In the genomic region with DNA sequence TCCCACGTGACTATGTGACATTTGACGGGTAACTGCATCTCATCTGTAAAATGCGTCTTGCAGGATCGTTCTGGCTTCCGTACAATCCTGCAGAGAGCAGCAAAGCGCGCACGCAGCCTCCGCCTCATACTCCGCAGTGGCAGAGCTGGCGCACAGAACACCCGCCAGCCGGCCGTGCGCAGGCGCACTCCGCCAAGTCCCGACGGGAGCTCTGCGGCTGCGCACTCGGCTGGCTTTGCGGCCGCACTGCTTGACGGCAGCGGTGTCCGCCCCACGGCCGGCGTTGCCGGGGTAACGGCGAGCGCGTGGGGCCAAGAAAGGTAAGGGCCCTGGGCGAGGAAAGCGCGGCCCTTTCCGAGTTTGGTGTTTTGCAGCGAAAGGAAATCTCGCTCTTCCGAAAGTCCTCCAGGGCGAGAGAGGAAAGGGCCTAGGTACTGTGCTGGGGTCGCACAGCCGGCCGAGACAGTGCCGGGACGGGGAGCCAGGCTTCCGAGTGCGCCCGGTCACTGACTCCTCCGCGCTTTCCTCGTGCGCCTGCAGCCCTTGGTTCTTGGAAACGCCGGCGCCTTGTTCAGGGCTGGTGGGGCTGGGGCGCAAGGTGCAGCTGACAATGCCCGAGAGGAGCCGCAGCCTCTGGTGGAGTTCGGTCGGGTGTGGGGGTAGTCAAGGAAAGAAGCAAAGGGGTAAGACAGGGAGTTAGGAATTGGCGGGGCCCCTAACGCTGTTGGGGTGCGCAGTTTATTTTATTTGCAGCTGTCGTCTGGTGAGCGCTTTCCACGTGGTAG, we compare ENCODE assay signal across 1 cellular context.
TF ChIP-seq lines count a peak whose summit lies in the region.

A gene (plus strand): TSS at position 283 of the 785 bp plus-strand sequence. CDS start 5,321 bp downstream, outside the sequence.

TF ChIP-seq in HepG2, 621 proteins besides CTCF, POLR2A, EP300 and RAD21 (continued from another document and continues in another):
- TF ChIP-seq, protein P1, sequence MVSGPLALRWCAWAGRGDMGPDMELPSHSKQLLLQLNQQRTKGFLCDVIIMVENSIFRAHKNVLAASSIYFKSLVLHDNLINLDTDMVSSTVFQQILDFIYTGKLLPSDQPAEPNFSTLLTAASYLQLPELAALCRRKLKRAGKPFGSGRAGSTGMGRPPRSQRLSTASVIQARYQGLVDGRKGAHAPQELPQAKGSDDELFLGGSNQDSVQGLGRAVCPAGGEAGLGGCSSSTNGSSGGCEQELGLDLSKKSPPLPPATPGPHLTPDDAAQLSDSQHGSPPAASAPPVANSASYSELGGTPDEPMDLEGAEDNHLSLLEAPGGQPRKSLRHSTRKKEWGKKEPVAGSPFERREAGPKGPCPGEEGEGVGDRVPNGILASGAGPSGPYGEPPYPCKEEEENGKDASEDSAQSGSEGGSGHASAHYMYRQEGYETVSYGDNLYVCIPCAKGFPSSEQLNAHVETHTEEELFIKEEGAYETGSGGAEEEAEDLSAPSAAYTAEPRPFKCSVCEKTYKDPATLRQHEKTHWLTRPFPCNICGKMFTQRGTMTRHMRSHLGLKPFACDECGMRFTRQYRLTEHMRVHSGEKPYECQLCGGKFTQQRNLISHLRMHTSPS (CRISPR knock-in tag; IDR thresholded peaks at IDR 0.05; ENCODE audit: low read depth) = no peak
- peak; percentile 67; the same call in 1 of the 2 replicates for TF ChIP-seq POGZ (CRISPR knock-in tag; IDR thresholded peaks at IDR 0.05)
- TF ChIP-seq SIX4 (CRISPR knock-in tag; IDR thresholded peaks at IDR 0.05) = no peak; the same call in 1 of the 2 replicates
- TF ChIP-seq MTF1 (CRISPR knock-in tag; IDR thresholded peaks at IDR 0.05) = no peak
- TF ChIP-seq RBM22 (optimal IDR thresholded peaks at IDR 0.05; ENCODE audit: low read length) = no peak
- TF ChIP-seq, protein P2, sequence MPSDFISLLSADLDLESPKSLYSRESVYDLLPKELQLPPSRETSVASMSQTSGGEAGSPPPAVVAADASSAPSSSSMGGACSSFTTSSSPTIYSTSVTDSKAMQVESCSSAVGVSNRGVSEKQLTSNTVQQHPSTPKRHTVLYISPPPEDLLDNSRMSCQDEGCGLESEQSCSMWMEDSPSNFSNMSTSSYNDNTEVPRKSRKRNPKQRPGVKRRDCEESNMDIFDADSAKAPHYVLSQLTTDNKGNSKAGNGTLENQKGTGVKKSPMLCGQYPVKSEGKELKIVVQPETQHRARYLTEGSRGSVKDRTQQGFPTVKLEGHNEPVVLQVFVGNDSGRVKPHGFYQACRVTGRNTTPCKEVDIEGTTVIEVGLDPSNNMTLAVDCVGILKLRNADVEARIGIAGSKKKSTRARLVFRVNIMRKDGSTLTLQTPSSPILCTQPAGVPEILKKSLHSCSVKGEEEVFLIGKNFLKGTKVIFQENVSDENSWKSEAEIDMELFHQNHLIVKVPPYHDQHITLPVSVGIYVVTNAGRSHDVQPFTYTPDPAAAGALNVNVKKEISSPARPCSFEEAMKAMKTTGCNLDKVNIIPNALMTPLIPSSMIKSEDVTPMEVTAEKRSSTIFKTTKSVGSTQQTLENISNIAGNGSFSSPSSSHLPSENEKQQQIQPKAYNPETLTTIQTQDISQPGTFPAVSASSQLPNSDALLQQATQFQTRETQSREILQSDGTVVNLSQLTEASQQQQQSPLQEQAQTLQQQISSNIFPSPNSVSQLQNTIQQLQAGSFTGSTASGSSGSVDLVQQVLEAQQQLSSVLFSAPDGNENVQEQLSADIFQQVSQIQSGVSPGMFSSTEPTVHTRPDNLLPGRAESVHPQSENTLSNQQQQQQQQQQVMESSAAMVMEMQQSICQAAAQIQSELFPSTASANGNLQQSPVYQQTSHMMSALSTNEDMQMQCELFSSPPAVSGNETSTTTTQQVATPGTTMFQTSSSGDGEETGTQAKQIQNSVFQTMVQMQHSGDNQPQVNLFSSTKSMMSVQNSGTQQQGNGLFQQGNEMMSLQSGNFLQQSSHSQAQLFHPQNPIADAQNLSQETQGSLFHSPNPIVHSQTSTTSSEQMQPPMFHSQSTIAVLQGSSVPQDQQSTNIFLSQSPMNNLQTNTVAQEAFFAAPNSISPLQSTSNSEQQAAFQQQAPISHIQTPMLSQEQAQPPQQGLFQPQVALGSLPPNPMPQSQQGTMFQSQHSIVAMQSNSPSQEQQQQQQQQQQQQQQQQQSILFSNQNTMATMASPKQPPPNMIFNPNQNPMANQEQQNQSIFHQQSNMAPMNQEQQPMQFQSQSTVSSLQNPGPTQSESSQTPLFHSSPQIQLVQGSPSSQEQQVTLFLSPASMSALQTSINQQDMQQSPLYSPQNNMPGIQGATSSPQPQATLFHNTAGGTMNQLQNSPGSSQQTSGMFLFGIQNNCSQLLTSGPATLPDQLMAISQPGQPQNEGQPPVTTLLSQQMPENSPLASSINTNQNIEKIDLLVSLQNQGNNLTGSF (CRISPR knock-in tag; IDR thresholded peaks at IDR 0.05) = no peak
- no peak for TF ChIP-seq ATRX (CRISPR knock-in tag; IDR thresholded peaks at IDR 0.05; ENCODE audit: borderline replicate concordance)
- TF ChIP-seq BRD4 (CRISPR knock-in tag; IDR thresholded peaks at IDR 0.05) = no peak; the same call in 1 of the 2 replicates
- peak; percentile 93 for TF ChIP-seq SPEN (CRISPR knock-in tag; IDR thresholded peaks at IDR 0.05; ENCODE audit: low read depth)
- TF ChIP-seq ELF1 (CRISPR knock-in tag; IDR thresholded peaks at IDR 0.05) = 0 out of 2 replicates have a peak, but pooled peaks have one; percentile 31
- TF ChIP-seq PHF5A (CRISPR knock-in tag; IDR thresholded peaks at IDR 0.05; ENCODE audit: low read depth, unreplicated experiment) = peak; percentile 76
- TF ChIP-seq, protein P3, sequence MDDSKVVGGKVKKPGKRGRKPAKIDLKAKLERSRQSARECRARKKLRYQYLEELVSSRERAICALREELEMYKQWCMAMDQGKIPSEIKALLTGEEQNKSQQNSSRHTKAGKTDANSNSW (CRISPR knock-in tag; IDR thresholded peaks at IDR 0.05; ENCODE audit: borderline replicate concordance) = no peak
- no peak; the same call in 1 of the 2 replicates for TF ChIP-seq FOXJ3 (CRISPR knock-in tag; IDR thresholded peaks at IDR 0.05; ENCODE audit: borderline replicate concordance)
- TF ChIP-seq ZNF264 (CRISPR knock-in tag; IDR thresholded peaks at IDR 0.05) = no peak
- TF ChIP-seq ZNF253 (CRISPR knock-in tag; IDR thresholded peaks at IDR 0.05; ENCODE audit: borderline replicate concordance) = 0 out of 2 replicates have a peak, but pooled peaks have one; percentile 69
- TF ChIP-seq RNF2 (conservative IDR thresholded peaks at IDR 0.05; ENCODE audit: low read depth) = peak; percentile 37; the same call in 1 of the 2 replicates
- no peak for TF ChIP-seq MAZ (IDR thresholded peaks at IDR 0.05; ENCODE audit: borderline replicate concordance, low read depth, low read length)
- peak; percentile 82 for TF ChIP-seq MAZ (CRISPR knock-in tag; IDR thresholded peaks at IDR 0.05; ENCODE audit: low read depth)
- TF ChIP-seq FOSL1 (CRISPR knock-in tag; IDR thresholded peaks at IDR 0.05; ENCODE audit: borderline replicate concordance) = no peak
- no peak; the same call in 1 of the 2 replicates for TF ChIP-seq ZNF510 (CRISPR knock-in tag; IDR thresholded peaks at IDR 0.05; ENCODE audit: low read depth)
- TF ChIP-seq MED1 (CRISPR knock-in tag; IDR thresholded peaks at IDR 0.05) = 0 out of 2 replicates have a peak, but pooled peaks have one; percentile 11
- 0 out of 2 replicates have a peak, but pooled peaks have one; percentile 58 for TF ChIP-seq HOXA9 (CRISPR knock-in tag; IDR thresholded peaks at IDR 0.05; ENCODE audit: borderline replicate concordance)
- TF ChIP-seq, protein P4, sequence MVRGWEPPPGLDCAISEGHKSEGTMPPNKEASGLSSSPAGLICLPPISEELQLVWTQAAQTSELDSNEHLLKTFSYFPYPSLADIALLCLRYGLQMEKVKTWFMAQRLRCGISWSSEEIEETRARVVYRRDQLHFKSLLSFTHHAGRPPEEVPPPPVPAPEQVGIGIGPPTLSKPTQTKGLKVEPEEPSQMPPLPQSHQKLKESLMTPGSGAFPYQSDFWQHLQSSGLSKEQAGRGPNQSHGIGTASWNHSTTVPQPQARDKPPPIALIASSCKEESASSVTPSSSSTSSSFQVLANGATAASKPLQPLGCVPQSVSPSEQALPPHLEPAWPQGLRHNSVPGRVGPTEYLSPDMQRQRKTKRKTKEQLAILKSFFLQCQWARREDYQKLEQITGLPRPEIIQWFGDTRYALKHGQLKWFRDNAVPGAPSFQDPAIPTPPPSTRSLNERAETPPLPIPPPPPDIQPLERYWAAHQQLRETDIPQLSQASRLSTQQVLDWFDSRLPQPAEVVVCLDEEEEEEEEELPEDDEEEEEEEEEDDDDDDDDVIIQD (CRISPR knock-in tag; IDR thresholded peaks at IDR 0.05; ENCODE audit: low read depth) = no peak
- TF ChIP-seq, protein P5, sequence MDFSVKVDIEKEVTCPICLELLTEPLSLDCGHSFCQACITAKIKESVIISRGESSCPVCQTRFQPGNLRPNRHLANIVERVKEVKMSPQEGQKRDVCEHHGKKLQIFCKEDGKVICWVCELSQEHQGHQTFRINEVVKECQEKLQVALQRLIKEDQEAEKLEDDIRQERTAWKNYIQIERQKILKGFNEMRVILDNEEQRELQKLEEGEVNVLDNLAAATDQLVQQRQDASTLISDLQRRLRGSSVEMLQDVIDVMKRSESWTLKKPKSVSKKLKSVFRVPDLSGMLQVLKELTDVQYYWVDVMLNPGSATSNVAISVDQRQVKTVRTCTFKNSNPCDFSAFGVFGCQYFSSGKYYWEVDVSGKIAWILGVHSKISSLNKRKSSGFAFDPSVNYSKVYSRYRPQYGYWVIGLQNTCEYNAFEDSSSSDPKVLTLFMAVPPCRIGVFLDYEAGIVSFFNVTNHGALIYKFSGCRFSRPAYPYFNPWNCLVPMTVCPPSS (IDR thresholded peaks at IDR 0.05) = no peak
- no peak for TF ChIP-seq ZSCAN12 (CRISPR knock-in tag; IDR thresholded peaks at IDR 0.05)
- TF ChIP-seq SYNCRIP (IDR thresholded peaks at IDR 0.05; ENCODE audit: insufficient read depth, low read depth, low read length) = no peak
- TF ChIP-seq KLF9 (CRISPR knock-in tag; IDR thresholded peaks at IDR 0.05; ENCODE audit: low read depth) = no peak
- no peak for TF ChIP-seq TP53 (CRISPR knock-in tag; conservative IDR thresholded peaks at IDR 0.05)
- TF ChIP-seq ZNF577 (CRISPR knock-in tag; IDR thresholded peaks at IDR 0.05; ENCODE audit: borderline replicate concordance, low read depth) = no peak
- peak; percentile 48; the same call in 1 of the 2 replicates for TF ChIP-seq ZNF292 (CRISPR knock-in tag; IDR thresholded peaks at IDR 0.05; ENCODE audit: borderline replicate concordance, low read depth)
- TF ChIP-seq CBX5 (CRISPR knock-in tag; IDR thresholded peaks at IDR 0.05; ENCODE audit: borderline replicate concordance) = no peak
- TF ChIP-seq, protein P6, sequence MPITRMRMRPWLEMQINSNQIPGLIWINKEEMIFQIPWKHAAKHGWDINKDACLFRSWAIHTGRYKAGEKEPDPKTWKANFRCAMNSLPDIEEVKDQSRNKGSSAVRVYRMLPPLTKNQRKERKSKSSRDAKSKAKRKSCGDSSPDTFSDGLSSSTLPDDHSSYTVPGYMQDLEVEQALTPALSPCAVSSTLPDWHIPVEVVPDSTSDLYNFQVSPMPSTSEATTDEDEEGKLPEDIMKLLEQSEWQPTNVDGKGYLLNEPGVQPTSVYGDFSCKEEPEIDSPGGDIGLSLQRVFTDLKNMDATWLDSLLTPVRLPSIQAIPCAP (CRISPR knock-in tag; IDR thresholded peaks at IDR 0.05; ENCODE audit: low read depth) = no peak
- TF ChIP-seq, protein P7, sequence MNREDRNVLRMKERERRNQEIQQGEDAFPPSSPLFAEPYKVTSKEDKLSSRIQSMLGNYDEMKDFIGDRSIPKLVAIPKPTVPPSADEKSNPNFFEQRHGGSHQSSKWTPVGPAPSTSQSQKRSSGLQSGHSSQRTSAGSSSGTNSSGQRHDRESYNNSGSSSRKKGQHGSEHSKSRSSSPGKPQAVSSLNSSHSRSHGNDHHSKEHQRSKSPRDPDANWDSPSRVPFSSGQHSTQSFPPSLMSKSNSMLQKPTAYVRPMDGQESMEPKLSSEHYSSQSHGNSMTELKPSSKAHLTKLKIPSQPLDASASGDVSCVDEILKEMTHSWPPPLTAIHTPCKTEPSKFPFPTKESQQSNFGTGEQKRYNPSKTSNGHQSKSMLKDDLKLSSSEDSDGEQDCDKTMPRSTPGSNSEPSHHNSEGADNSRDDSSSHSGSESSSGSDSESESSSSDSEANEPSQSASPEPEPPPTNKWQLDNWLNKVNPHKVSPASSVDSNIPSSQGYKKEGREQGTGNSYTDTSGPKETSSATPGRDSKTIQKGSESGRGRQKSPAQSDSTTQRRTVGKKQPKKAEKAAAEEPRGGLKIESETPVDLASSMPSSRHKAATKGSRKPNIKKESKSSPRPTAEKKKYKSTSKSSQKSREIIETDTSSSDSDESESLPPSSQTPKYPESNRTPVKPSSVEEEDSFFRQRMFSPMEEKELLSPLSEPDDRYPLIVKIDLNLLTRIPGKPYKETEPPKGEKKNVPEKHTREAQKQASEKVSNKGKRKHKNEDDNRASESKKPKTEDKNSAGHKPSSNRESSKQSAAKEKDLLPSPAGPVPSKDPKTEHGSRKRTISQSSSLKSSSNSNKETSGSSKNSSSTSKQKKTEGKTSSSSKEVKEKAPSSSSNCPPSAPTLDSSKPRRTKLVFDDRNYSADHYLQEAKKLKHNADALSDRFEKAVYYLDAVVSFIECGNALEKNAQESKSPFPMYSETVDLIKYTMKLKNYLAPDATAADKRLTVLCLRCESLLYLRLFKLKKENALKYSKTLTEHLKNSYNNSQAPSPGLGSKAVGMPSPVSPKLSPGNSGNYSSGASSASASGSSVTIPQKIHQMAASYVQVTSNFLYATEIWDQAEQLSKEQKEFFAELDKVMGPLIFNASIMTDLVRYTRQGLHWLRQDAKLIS (CRISPR knock-in tag; IDR thresholded peaks at IDR 0.05) = no peak
- TF ChIP-seq ATAD3A (CRISPR knock-in tag; IDR thresholded peaks at IDR 0.05) = no peak
- TF ChIP-seq ZSCAN29 (CRISPR knock-in tag; conservative IDR thresholded peaks at IDR 0.05) = peak; percentile 67; the same call in 1 of the 2 replicates
- TF ChIP-seq RXRA (CRISPR knock-in tag; IDR thresholded peaks at IDR 0.05) = peak; percentile 79
- TF ChIP-seq SP4 (CRISPR knock-in tag; IDR thresholded peaks at IDR 0.05) = peak; percentile 68; the same call in 1 of the 2 replicates
- 0 out of 2 replicates have a peak, but pooled peaks have one; percentile 56 for TF ChIP-seq ZNF331 (CRISPR knock-in tag; IDR thresholded peaks at IDR 0.05)
- peak; percentile 90; the same call in 1 of the 2 replicates for TF ChIP-seq ZNF614 (CRISPR knock-in tag; IDR thresholded peaks at IDR 0.05; ENCODE audit: borderline replicate concordance)
- TF ChIP-seq, protein P8, sequence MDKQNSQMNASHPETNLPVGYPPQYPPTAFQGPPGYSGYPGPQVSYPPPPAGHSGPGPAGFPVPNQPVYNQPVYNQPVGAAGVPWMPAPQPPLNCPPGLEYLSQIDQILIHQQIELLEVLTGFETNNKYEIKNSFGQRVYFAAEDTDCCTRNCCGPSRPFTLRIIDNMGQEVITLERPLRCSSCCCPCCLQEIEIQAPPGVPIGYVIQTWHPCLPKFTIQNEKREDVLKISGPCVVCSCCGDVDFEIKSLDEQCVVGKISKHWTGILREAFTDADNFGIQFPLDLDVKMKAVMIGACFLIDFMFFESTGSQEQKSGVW (CRISPR knock-in tag; IDR thresholded peaks at IDR 0.05; ENCODE audit: borderline replicate concordance) = no peak
- TF ChIP-seq U2AF1 (optimal IDR thresholded peaks at IDR 0.05; ENCODE audit: low read depth, low read length) = peak; percentile 64
- TF ChIP-seq ZNF616 (CRISPR knock-in tag; IDR thresholded peaks at IDR 0.05; ENCODE audit: low read depth) = peak; percentile 75; the same call in 1 of the 2 replicates
- no peak for TF ChIP-seq ZNF572 (CRISPR knock-in tag; IDR thresholded peaks at IDR 0.05)
- no peak for TF ChIP-seq ZNF615 (CRISPR knock-in tag; IDR thresholded peaks at IDR 0.05; ENCODE audit: borderline replicate concordance)
- TF ChIP-seq TSC22D2 (CRISPR knock-in tag; IDR thresholded peaks at IDR 0.05; ENCODE audit: borderline replicate concordance) = peak; percentile 94
- peak; percentile 40; the same call in 1 of the 2 replicates for TF ChIP-seq ZNF674 (CRISPR knock-in tag; IDR thresholded peaks at IDR 0.05; ENCODE audit: low read depth)
- peak; percentile 39 for TF ChIP-seq BCL6 (CRISPR knock-in tag; IDR thresholded peaks at IDR 0.05)
